19 cellular contexts compared by ENCODE assay signal in genomic region chr3:49733551-49733950, GRCh38. TPM values are rescaled to one million over a fixed set of nuclear protein-coding genes. Genes with fewer than 3 reads are reported as not detected.
"Had no signal": no experiment of that assay in that cellular context is flagged by ENCODE, and none has a peak within 500 bp of the region (broad histone marks: within the 10 kb centered on the region; RNA-seq: fewer than 3 reads in every experiment).

No MANE protein-coding gene starts in this region.

- H3K27me3 ChIP-seq: brain microvascular endothelial cell, dorsolateral prefrontal cortex, esophagus muscularis mucosa, left lung, thyroid gland had no signal

- H3K27me3 Mint-ChIP-seq: T-helper 17 cell had no signal

- H3K27ac Mint-ChIP-seq: activated naive CD4-positive, alpha-beta T cell treated with anti-CD3 and anti-CD28 coated beads for 36 hours; nephron; T-helper 17 cell had no signal

- H3K9me3 ChIP-seq: esophagus muscularis mucosa, left lung, thyroid gland had no signal

- H3K4me3 Mint-ChIP-seq: activated naive CD4-positive, alpha-beta T cell treated with anti-CD3 and anti-CD28 coated beads for 36 hours; nephron; T-helper 17 cell had no signal

- H3K4me3 ChIP-seq: dorsolateral prefrontal cortex, esophagus muscularis mucosa, left lung, thyroid gland had no signal

- H3K27ac ChIP-seq: brain microvascular endothelial cell, dorsolateral prefrontal cortex, esophagus muscularis mucosa, left lung, WERI-Rb-1 had no signal

- H3K4me1 Mint-ChIP-seq: nephron had no signal

- H3K4me1 ChIP-seq: esophagus muscularis mucosa had no signal

- DNase-seq: activated CD4-positive, alpha-beta T cell treated with anti-CD3 and anti-CD28 coated beads for 1 hour; activated naive CD4-positive, alpha-beta T cell treated with anti-CD3 and anti-CD28 coated beads for 36 hours; aorta; brain microvascular endothelial cell; central memory CD4-positive, alpha-beta T cell; dorsolateral prefrontal cortex; foreskin fibroblast; glutamatergic neuron; hypothalamus; kidney; left lung; midbrain; nucleus accumbens; stimulated activated naive CD4-positive, alpha-beta T cell; T-helper 17 cell; WERI-Rb-1 had no signal

- ATAC-seq: left lung, T-helper 17 cell had no signal

- H3K9me3 Mint-ChIP-seq: activated naive CD4-positive, alpha-beta T cell treated with anti-CD3 and anti-CD28 coated beads for 36 hours; nephron had no signal

RNA-seq across cellular contexts. Expression of gene AMIGO3, which starts 14.1 kb away (rescaled TPM):
- total RNA-seq: activated naive CD4-positive, alpha-beta T cell treated with anti-CD3 and anti-CD28 coated beads for 36 hours; aorta; kidney had no signal
